8 cellular contexts compared by ENCODE assay signal in genomic region chr1:45205910-45206721, GRCh38. TPM values are rescaled to one million over a fixed set of nuclear protein-coding genes. Genes with fewer than 3 reads are reported as not detected.
DNase-seq lines count a peak whose midpoint lies in the region; ATAC-seq and TF ChIP-seq lines count a peak whose summit lies in the region.

ZSWIM5 (minus strand) TSS chr1:45206605; CDS start chr1:45206350, 255 bp downstream.

- peak within 1 kb of the TSS; percentile 78 to 82 for H3K27ac ChIP-seq in mucosa of rectum (ENCODE audit: low read depth in 2 of 2, low read length in 2 of 2)

- ATAC-seq in GM18498 (IDR thresholded peaks at IDR 0.05; ENCODE audit: unreplicated experiment) (peak; percentile 81), HG02938 (IDR thresholded peaks at IDR 0.05; ENCODE audit: unreplicated experiment) (peak; percentile 60)

- peaks cover 3 to 12% of the 10 kb centered on the region in 2 donors for H3K4me1 ChIP-seq in mucosa of rectum (ENCODE audit: control insufficient read depth in 2 of 2, insufficient read depth in 2 of 2, low read length in 2 of 2)

- H3K4me3 ChIP-seq in mucosa of rectum (ENCODE audit: low read length in 2 of 2) = peak within 1 kb of the TSS; percentile 70 to 87

- no peaks in the 10 kb centered on the region for H3K36me3 ChIP-seq in mucosa of rectum (ENCODE audit: control insufficient read depth in 2 of 2, insufficient read depth in 2 of 2, low read length in 2 of 2)

- peak; percentile 91 for DNase-seq in NCI-H748 (lab: John Stamatoyannopoulos, UW; ENCODE audit: unreplicated experiment)
- peak; percentile 75 for DNase-seq in activated T-cell treated with anti-CD3 and anti-CD28 coated beads, Interleukin-2, amount 50 U/mL, for 1 hour
- DNase-seq in erythroblast (lab: John Stamatoyannopoulos, UW) = peak; percentile 55 to 58
- DNase-seq in stimulated activated CD8-positive, alpha-beta memory T cell treated with anti-CD3 and anti-CD28 coated beads, Interleukin-4, amount 100 ng/mL, for 24 hours (ENCODE audit: low read depth) = peak; percentile 41
- DNase-seq in mesenteric fat pad (ENCODE audit: low spot score) = no peak

- TF ChIP-seq POLR2A in erythroblast (IDR thresholded peaks at IDR 0.05; ENCODE audit: low read length) = no peak

- peaks cover 0 to 1% of the 10 kb centered on the region in 2 donors for H3K27me3 ChIP-seq in mucosa of rectum (ENCODE audit: control insufficient read depth in 2 of 2, insufficient read depth in 2 of 2, low read length in 2 of 2)

- H3K9ac ChIP-seq in mucosa of rectum (ENCODE audit: low read depth in 1 of 2, low read length in 2 of 2) = peak within 1 kb of the TSS; percentile 72 to 76

- no peaks in the 10 kb centered on the region for H3K9me3 ChIP-seq in mucosa of rectum (ENCODE audit: control insufficient read depth in 2 of 2, low read length in 2 of 2)

RNA-seq across cellular contexts. Expression of gene ZSWIM5, which starts in this region (rescaled TPM):
- 0.42 TPM for total RNA-seq in mesenteric fat pad
